Comparison of ENCODE assay signal across 1 cellular context in the genomic region with DNA sequence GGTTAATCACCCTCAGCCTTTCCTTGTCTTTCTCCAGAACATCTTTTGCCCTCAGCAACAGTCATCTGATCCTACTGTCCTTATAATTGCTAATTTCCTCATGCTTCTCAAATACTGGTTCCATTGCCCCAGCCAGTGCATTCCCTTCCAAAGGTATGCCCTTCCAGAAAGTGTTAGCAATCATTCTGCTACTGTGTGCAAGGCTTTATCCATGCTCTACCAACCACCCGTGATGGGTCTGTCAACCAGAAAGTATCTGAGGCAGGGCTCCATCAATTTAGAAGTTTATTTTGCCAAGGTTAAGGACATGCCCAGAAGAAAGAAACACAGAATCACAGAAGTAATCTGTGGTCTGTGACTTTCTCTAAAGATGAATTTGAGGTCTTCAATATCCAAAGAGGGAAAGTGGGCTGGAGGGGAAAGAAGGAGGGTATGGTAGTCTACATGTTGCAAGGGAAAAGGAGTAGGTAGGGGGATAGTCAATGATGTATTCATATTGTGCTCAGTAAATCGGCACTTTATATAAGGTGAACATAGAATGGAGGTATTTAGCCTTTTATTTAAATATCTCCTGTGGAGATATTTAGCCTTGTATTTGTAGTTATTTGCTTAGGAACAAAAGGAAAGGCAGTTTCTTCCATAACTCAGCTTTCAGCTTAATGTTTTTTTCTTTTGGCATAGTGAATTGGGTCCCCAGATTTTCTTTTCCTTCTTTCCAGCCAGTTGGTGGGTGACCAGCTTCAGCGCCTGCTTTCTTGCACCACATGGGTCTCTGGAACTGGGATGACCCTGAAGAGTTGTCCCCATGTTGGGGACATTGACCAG.
A peak's percentile ranks its signal among the peaks of the same experiment; 100 is the strongest.
TF ChIP-seq lines count a peak whose summit lies in the region.

No MANE protein-coding gene starts in this region.

TF ChIP-seq in HepG2, 621 proteins besides CTCF, POLR2A, EP300 and RAD21 (continued from another document and continues in another):
- TF ChIP-seq, protein P1, sequence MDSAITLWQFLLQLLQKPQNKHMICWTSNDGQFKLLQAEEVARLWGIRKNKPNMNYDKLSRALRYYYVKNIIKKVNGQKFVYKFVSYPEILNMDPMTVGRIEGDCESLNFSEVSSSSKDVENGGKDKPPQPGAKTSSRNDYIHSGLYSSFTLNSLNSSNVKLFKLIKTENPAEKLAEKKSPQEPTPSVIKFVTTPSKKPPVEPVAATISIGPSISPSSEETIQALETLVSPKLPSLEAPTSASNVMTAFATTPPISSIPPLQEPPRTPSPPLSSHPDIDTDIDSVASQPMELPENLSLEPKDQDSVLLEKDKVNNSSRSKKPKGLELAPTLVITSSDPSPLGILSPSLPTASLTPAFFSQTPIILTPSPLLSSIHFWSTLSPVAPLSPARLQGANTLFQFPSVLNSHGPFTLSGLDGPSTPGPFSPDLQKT (CRISPR knock-in tag; IDR thresholded peaks at IDR 0.05; ENCODE audit: borderline replicate concordance), result no peak
- TF ChIP-seq ZMAT3 (CRISPR knock-in tag; conservative IDR thresholded peaks at IDR 0.05) (no peak), NAIF1 (CRISPR knock-in tag; IDR thresholded peaks at IDR 0.05; ENCODE audit: borderline replicate concordance) (no peak), KLF15 (CRISPR knock-in tag; IDR thresholded peaks at IDR 0.05; ENCODE audit: borderline replicate concordance) (no peak), ETV5 (CRISPR knock-in tag; IDR thresholded peaks at IDR 0.05; ENCODE audit: borderline replicate concordance) (no peak), ATF7-NPFF (CRISPR knock-in tag; IDR thresholded peaks at IDR 0.05; ENCODE audit: low read depth) (no peak), NR3C1 (CRISPR knock-in tag; IDR thresholded peaks at IDR 0.05) (no peak), HMGA1 (CRISPR knock-in tag; conservative IDR thresholded peaks at IDR 0.05) (no peak), GATA4 (IDR thresholded peaks at IDR 0.05; ENCODE audit: borderline replicate concordance, low read depth) (no peak), TEAD3 (CRISPR knock-in tag; optimal IDR thresholded peaks at IDR 0.05; ENCODE audit: borderline replicate concordance) (peak; percentile 38), PCBP1 (IDR thresholded peaks at IDR 0.05; ENCODE audit: borderline replicate concordance, low read depth, low read length) (no peak), SP4 (CRISPR knock-in tag; IDR thresholded peaks at IDR 0.05) (no peak), ZKSCAN5 (CRISPR knock-in tag; IDR thresholded peaks at IDR 0.05) (no peak), ZNF496 (CRISPR knock-in tag; IDR thresholded peaks at IDR 0.05; ENCODE audit: insufficient replicate concordance) (no peak), ZNF431 (CRISPR knock-in tag; IDR thresholded peaks at IDR 0.05; ENCODE audit: borderline replicate concordance, low read depth) (no peak), ZNF432 (CRISPR knock-in tag; IDR thresholded peaks at IDR 0.05; ENCODE audit: borderline replicate concordance) (no peak), FOXJ3 (CRISPR knock-in tag; IDR thresholded peaks at IDR 0.05; ENCODE audit: borderline replicate concordance) (no peak), ZFP37 (CRISPR knock-in tag; IDR thresholded peaks at IDR 0.05; ENCODE audit: borderline replicate concordance) (no peak), ZNF460 (CRISPR knock-in tag; IDR thresholded peaks at IDR 0.05; ENCODE audit: borderline replicate concordance) (no peak), CBX2 (IDR thresholded peaks at IDR 0.05; ENCODE audit: low read depth, low read length) (no peak), CBX2 (CRISPR knock-in tag; IDR thresholded peaks at IDR 0.05; ENCODE audit: low read depth) (no peak), FLYWCH1 (CRISPR knock-in tag; IDR thresholded peaks at IDR 0.05) (no peak), ISL2 (CRISPR knock-in tag; IDR thresholded peaks at IDR 0.05) (no peak), ZNF124 (CRISPR knock-in tag; IDR thresholded peaks at IDR 0.05) (peak; percentile 20; the same call in 1 of the 2 replicates), ZNF761 (CRISPR knock-in tag; conservative IDR thresholded peaks at IDR 0.05) (no peak; the same call in 1 of the 2 replicates), NFKB2 (CRISPR knock-in tag; IDR thresholded peaks at IDR 0.05; ENCODE audit: borderline replicate concordance) (no peak), PRMT3 (CRISPR knock-in tag; IDR thresholded peaks at IDR 0.05; ENCODE audit: borderline replicate concordance, low read depth) (no peak), MTF1 (CRISPR knock-in tag; IDR thresholded peaks at IDR 0.05) (no peak), ZNF343 (CRISPR knock-in tag; IDR thresholded peaks at IDR 0.05) (0 out of 2 replicates have a peak, but pooled peaks have one; percentile 4), RELA (CRISPR knock-in tag; IDR thresholded peaks at IDR 0.05) (no peak), CBFB (CRISPR knock-in tag; IDR thresholded peaks at IDR 0.05) (0 out of 2 replicates have a peak, but pooled peaks have one; percentile 1)
- TF ChIP-seq, protein P2, sequence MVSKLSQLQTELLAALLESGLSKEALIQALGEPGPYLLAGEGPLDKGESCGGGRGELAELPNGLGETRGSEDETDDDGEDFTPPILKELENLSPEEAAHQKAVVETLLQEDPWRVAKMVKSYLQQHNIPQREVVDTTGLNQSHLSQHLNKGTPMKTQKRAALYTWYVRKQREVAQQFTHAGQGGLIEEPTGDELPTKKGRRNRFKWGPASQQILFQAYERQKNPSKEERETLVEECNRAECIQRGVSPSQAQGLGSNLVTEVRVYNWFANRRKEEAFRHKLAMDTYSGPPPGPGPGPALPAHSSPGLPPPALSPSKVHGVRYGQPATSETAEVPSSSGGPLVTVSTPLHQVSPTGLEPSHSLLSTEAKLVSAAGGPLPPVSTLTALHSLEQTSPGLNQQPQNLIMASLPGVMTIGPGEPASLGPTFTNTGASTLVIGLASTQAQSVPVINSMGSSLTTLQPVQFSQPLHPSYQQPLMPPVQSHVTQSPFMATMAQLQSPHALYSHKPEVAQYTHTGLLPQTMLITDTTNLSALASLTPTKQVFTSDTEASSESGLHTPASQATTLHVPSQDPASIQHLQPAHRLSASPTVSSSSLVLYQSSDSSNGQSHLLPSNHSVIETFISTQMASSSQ (IDR thresholded peaks at IDR 0.05; ENCODE audit: low read depth), result no peak
- TF ChIP-seq, protein P2 (CRISPR knock-in tag; IDR thresholded peaks at IDR 0.05; ENCODE audit: borderline replicate concordance), result no peak
- TF ChIP-seq, protein P3, sequence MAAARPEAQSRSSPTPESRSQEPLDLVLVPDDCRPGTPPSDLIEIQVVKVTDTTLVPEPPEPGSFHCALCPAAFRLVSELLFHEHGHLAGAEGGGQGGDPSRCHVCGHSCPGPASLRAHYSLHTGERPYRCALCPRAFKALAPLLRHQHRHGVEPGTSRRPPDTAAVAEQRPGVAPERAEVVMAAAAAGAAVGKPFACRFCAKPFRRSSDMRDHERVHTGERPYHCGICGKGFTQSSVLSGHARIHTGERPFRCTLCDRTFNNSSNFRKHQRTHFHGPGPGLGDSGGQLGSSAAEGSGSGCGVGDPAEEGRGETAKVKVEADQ (CRISPR knock-in tag; IDR thresholded peaks at IDR 0.05; ENCODE audit: borderline replicate concordance), result 0 out of 2 replicates have a peak, but pooled peaks have one; percentile 8
- TF ChIP-seq, protein P4, sequence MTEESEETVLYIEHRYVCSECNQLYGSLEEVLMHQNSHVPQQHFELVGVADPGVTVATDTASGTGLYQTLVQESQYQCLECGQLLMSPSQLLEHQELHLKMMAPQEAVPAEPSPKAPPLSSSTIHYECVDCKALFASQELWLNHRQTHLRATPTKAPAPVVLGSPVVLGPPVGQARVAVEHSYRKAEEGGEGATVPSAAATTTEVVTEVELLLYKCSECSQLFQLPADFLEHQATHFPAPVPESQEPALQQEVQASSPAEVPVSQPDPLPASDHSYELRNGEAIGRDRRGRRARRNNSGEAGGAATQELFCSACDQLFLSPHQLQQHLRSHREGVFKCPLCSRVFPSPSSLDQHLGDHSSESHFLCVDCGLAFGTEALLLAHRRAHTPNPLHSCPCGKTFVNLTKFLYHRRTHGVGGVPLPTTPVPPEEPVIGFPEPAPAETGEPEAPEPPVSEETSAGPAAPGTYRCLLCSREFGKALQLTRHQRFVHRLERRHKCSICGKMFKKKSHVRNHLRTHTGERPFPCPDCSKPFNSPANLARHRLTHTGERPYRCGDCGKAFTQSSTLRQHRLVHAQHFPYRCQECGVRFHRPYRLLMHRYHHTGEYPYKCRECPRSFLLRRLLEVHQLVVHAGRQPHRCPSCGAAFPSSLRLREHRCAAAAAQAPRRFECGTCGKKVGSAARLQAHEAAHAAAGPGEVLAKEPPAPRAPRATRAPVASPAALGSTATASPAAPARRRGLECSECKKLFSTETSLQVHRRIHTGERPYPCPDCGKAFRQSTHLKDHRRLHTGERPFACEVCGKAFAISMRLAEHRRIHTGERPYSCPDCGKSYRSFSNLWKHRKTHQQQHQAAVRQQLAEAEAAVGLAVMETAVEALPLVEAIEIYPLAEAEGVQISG (CRISPR knock-in tag; IDR thresholded peaks at IDR 0.05), result no peak
- TF ChIP-seq, protein P5, sequence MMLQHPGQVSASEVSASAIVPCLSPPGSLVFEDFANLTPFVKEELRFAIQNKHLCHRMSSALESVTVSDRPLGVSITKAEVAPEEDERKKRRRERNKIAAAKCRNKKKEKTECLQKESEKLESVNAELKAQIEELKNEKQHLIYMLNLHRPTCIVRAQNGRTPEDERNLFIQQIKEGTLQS (CRISPR knock-in tag; IDR thresholded peaks at IDR 0.05), result no peak
- TF ChIP-seq, protein P6, sequence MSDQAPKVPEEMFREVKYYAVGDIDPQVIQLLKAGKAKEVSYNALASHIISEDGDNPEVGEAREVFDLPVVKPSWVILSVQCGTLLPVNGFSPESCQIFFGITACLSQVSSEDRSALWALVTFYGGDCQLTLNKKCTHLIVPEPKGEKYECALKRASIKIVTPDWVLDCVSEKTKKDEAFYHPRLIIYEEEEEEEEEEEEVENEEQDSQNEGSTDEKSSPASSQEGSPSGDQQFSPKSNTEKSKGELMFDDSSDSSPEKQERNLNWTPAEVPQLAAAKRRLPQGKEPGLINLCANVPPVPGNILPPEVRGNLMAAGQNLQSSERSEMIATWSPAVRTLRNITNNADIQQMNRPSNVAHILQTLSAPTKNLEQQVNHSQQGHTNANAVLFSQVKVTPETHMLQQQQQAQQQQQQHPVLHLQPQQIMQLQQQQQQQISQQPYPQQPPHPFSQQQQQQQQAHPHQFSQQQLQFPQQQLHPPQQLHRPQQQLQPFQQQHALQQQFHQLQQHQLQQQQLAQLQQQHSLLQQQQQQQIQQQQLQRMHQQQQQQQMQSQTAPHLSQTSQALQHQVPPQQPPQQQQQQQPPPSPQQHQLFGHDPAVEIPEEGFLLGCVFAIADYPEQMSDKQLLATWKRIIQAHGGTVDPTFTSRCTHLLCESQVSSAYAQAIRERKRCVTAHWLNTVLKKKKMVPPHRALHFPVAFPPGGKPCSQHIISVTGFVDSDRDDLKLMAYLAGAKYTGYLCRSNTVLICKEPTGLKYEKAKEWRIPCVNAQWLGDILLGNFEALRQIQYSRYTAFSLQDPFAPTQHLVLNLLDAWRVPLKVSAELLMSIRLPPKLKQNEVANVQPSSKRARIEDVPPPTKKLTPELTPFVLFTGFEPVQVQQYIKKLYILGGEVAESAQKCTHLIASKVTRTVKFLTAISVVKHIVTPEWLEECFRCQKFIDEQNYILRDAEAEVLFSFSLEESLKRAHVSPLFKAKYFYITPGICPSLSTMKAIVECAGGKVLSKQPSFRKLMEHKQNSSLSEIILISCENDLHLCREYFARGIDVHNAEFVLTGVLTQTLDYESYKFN (CRISPR knock-in tag; conservative IDR thresholded peaks at IDR 0.05), result no peak
- TF ChIP-seq, protein P7, sequence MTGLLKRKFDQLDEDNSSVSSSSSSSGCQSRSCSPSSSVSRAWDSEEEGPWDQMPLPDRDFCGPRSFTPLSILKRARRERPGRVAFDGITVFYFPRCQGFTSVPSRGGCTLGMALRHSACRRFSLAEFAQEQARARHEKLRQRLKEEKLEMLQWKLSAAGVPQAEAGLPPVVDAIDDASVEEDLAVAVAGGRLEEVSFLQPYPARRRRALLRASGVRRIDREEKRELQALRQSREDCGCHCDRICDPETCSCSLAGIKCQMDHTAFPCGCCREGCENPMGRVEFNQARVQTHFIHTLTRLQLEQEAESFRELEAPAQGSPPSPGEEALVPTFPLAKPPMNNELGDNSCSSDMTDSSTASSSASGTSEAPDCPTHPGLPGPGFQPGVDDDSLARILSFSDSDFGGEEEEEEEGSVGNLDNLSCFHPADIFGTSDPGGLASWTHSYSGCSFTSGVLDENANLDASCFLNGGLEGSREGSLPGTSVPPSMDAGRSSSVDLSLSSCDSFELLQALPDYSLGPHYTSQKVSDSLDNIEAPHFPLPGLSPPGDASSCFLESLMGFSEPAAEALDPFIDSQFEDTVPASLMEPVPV (CRISPR knock-in tag; IDR thresholded peaks at IDR 0.05), result 0 out of 2 replicates have a peak, but pooled peaks have one; percentile 55
- TF ChIP-seq, protein P8, sequence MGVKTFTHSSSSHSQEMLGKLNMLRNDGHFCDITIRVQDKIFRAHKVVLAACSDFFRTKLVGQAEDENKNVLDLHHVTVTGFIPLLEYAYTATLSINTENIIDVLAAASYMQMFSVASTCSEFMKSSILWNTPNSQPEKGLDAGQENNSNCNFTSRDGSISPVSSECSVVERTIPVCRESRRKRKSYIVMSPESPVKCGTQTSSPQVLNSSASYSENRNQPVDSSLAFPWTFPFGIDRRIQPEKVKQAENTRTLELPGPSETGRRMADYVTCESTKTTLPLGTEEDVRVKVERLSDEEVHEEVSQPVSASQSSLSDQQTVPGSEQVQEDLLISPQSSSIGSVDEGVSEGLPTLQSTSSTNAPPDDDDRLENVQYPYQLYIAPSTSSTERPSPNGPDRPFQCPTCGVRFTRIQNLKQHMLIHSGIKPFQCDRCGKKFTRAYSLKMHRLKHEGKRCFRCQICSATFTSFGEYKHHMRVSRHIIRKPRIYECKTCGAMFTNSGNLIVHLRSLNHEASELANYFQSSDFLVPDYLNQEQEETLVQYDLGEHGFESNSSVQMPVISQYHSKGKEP (CRISPR knock-in tag; IDR thresholded peaks at IDR 0.05), result no peak
- TF ChIP-seq, protein P9, sequence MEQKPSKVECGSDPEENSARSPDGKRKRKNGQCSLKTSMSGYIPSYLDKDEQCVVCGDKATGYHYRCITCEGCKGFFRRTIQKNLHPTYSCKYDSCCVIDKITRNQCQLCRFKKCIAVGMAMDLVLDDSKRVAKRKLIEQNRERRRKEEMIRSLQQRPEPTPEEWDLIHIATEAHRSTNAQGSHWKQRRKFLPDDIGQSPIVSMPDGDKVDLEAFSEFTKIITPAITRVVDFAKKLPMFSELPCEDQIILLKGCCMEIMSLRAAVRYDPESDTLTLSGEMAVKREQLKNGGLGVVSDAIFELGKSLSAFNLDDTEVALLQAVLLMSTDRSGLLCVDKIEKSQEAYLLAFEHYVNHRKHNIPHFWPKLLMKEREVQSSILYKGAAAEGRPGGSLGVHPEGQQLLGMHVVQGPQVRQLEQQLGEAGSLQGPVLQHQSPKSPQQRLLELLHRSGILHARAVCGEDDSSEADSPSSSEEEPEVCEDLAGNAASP (CRISPR knock-in tag; IDR thresholded peaks at IDR 0.05; ENCODE audit: borderline replicate concordance), result peak; percentile 34; the same call in 1 of the 2 replicates
